21 cellular contexts compared by ENCODE assay signal in the genomic region with DNA sequence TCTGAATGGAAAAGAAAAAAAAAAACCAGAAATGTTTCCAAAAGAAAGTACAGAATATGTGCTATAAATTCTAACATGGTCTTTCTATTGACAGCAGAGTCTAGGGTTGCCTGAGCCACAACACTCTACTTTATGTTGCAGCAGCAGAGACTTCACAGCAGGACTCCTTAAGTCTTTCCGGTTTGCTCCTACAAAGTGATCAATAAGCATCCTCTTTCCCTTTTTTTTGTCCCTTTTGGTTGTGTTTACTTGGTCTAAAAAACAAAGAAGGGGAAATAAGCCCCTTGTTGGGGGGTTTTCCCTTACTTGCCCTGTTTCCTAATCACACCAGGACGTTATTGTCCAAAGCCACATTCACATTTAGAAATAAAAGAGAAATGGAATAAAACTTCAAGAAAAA.
"Had no signal": no experiment of that assay in that cellular context is flagged by ENCODE, and none has a peak within 500 bp of the region (broad histone marks: within the 10 kb centered on the region; RNA-seq: fewer than 3 reads in every experiment).

No MANE protein-coding gene starts in this region.

- H3K36me3 Mint-ChIP-seq: activated naive CD8-positive, alpha-beta T cell had no signal

- H3K27ac ChIP-seq: adrenal gland, body of pancreas, suprapubic skin, tibial artery had no signal

- H3K27ac Mint-ChIP-seq: activated B cell treated with CpG ODN at 0.5 μM for 24 hours; activated naive CD8-positive, alpha-beta T cell; activated T-cell treated with anti-CD3 and anti-CD28 coated beads, Interleukin-2, amount 50 U/mL, for 72 hours had no signal

- H3K36me3 ChIP-seq: adrenal gland, suprapubic skin, tibial artery had no signal

- H3K9me3 Mint-ChIP-seq: activated B cell treated with CpG ODN at 0.5 μM for 24 hours had no signal

- H3K27me3 ChIP-seq: adrenal gland, body of pancreas, suprapubic skin, tibial artery had no signal

- H3K9me3 ChIP-seq: adrenal gland, body of pancreas, suprapubic skin, tibial artery had no signal

- DNase-seq: activated B cell treated with CpG ODN at 0.5 μM for 24 hours; activated effector memory CD4-positive, alpha-beta T cell treated with Interleukin-2 at 50 U/mL for 16 hours; activated naive CD4-positive, alpha-beta T cell treated with Interleukin-2 at 50 U/mL for 16 hours; activated T-cell treated with anti-CD3 and anti-CD28 coated beads for 4 hours; activated T-cell treated with anti-CD3 and anti-CD28 coated beads, Interleukin-2, amount 50 U/mL, for 72 hours; adrenal gland; aorta; body of pancreas; dermis blood vessel endothelial cell; effector CD4-positive, alpha-beta T cell; glutamatergic neuron; hypothalamus; midbrain; naive thymus-derived CD8-positive, alpha-beta T cell; posterior cingulate gyrus; right cardiac atrium; stimulated activated naive CD4-positive, alpha-beta T cell; T-helper 2 cell; tibial artery had no signal

- H3K27me3 Mint-ChIP-seq: activated B cell treated with CpG ODN at 0.5 μM for 24 hours; activated naive CD8-positive, alpha-beta T cell had no signal

- H3K4me3 Mint-ChIP-seq: activated B cell treated with CpG ODN at 0.5 μM for 24 hours; activated naive CD8-positive, alpha-beta T cell; activated T-cell treated with anti-CD3 and anti-CD28 coated beads, Interleukin-2, amount 50 U/mL, for 72 hours; naive thymus-derived CD8-positive, alpha-beta T cell had no signal

- H3K4me3 ChIP-seq: adrenal gland, body of pancreas, suprapubic skin, tibial artery had no signal

- H3K4me1 Mint-ChIP-seq: activated B cell treated with CpG ODN at 0.5 μM for 24 hours; naive thymus-derived CD8-positive, alpha-beta T cell had no signal

- H3K4me1 ChIP-seq: adrenal gland, body of pancreas, suprapubic skin, tibial artery had no signal
